In the genomic region with DNA sequence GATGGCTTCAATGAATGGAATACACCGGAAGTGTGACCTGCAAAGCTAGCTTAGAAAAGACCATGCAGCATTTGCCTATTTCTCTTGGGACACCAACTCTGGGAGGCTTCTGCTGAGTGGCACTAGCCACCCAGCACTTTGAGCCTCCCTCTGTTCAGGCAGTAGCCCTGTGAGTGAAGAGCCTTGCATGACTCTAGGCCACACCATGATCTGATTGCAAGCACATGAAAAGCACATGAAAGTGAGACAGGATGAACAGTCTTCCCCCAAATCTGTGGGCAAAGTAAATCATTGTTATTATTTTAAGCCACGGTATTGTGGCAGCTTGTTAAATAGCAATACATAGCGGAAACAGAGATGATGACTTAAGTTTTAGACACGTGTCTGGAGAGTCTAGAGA, we compare ENCODE assay signal across 1 cellular context.
TF ChIP-seq lines count a peak whose summit lies in the region.

No MANE protein-coding gene starts in this region.

TF ChIP-seq in SK-N-SH, 30 proteins besides CTCF, POLR2A, EP300 and RAD21 (continued from another document):
- TF ChIP-seq NFIC (IDR thresholded peaks at IDR 0.05; ENCODE audit: borderline replicate concordance) (no peak), POLR2AphosphoS5 (IDR thresholded peaks at IDR 0.05; ENCODE audit: low read depth, low read length) (no peak), MEF2A (IDR thresholded peaks at IDR 0.05; ENCODE audit: borderline replicate concordance, low read depth) (no peak), ELF1 (IDR thresholded peaks at IDR 0.05) (no peak), USF1 (IDR thresholded peaks at IDR 0.05; ENCODE audit: borderline replicate concordance, low read depth) (no peak)
